ENCODE assay signal across 1 cellular context in genomic region chr15:52021128-52021671, GRCh38.
A peak's percentile ranks its signal among the peaks of the same experiment; 100 is the strongest.
TF ChIP-seq lines count a peak whose summit lies in the region.

No MANE protein-coding gene starts in this region.

TF ChIP-seq in HEK293, 187 proteins besides CTCF, POLR2A, EP300 and RAD21 (continued from another document):
- TF ChIP-seq ZNF548 (tag by site-specific recombination; IDR thresholded peaks at IDR 0.05), result no peak
- TF ChIP-seq ZIC2 (tag by site-specific recombination; IDR thresholded peaks at IDR 0.05), result no peak
- TF ChIP-seq ZNF274 (IDR thresholded peaks at IDR 0.05; ENCODE audit: low read length), result no peak
- TF ChIP-seq ZNF274 (tag by site-specific recombination; IDR thresholded peaks at IDR 0.05; ENCODE audit: borderline replicate concordance), result no peak
- TF ChIP-seq ZNF529 (tag by site-specific recombination; IDR thresholded peaks at IDR 0.05; ENCODE audit: insufficient replicate concordance), result no peak
- no peak for TF ChIP-seq ZBTB1 (tag by site-specific recombination; IDR thresholded peaks at IDR 0.05)
- TF ChIP-seq ZBTB10 (tag by site-specific recombination; IDR thresholded peaks at IDR 0.05), result no peak
- no peak for TF ChIP-seq ZNF785 (tag by site-specific recombination; IDR thresholded peaks at IDR 0.05)
- no peak for TF ChIP-seq ZNF202 (tag by site-specific recombination; IDR thresholded peaks at IDR 0.05; ENCODE audit: borderline replicate concordance)
- TF ChIP-seq ZNF37A (tag by site-specific recombination; IDR thresholded peaks at IDR 0.05), result no peak
- TF ChIP-seq ZNF174 (tag by site-specific recombination; IDR thresholded peaks at IDR 0.05), result no peak
- no peak for TF ChIP-seq ZNF169 (tag by site-specific recombination; IDR thresholded peaks at IDR 0.05)
- TF ChIP-seq YY2 (tag by site-specific recombination; IDR thresholded peaks at IDR 0.05), result no peak
- no peak for TF ChIP-seq ATF2 (tag by site-specific recombination; IDR thresholded peaks at IDR 0.05; ENCODE audit: low read depth)
- no peak for TF ChIP-seq HIC1 (tag by site-specific recombination; IDR thresholded peaks at IDR 0.05)
- peak; percentile 45 for TF ChIP-seq ZBTB8A (tag by site-specific recombination; IDR thresholded peaks at IDR 0.05)
- no peak for TF ChIP-seq ZNF600 (tag by site-specific recombination; IDR thresholded peaks at IDR 0.05)
- TF ChIP-seq ZSCAN18 (tag by site-specific recombination; IDR thresholded peaks at IDR 0.05), result no peak
- TF ChIP-seq ZNF777 (tag by site-specific recombination; IDR thresholded peaks at IDR 0.05; ENCODE audit: borderline replicate concordance), result no peak
- TF ChIP-seq ZNF18 (tag by site-specific recombination; IDR thresholded peaks at IDR 0.05), result no peak
- TF ChIP-seq ZNF596 (tag by site-specific recombination; IDR thresholded peaks at IDR 0.05), result no peak
- no peak for TF ChIP-seq ZSCAN5A (tag by site-specific recombination; IDR thresholded peaks at IDR 0.05)
- no peak for TF ChIP-seq ZNF350 (tag by site-specific recombination; IDR thresholded peaks at IDR 0.05)
- no peak for TF ChIP-seq ZBTB26 (tag by site-specific recombination; optimal IDR thresholded peaks at IDR 0.05)
- no peak for TF ChIP-seq KLF16 (tag by site-specific recombination; IDR thresholded peaks at IDR 0.05)
TF ChIP-seq in HEK293: peak in this region for 22.
